In genomic region chr6:13004610-13005009, GRCh38 we compare ENCODE assay signal across 19 cellular contexts.
"Had no signal": no experiment of that assay in that cellular context is flagged by ENCODE, and none has a peak within 500 bp of the region (broad histone marks: within the 10 kb centered on the region; RNA-seq: fewer than 3 reads in every experiment).

No MANE protein-coding gene starts in this region.

- H3K27ac Mint-ChIP-seq: activated naive CD8-positive, alpha-beta T cell treated with anti-CD3 and anti-CD28 coated beads for 36 hours; mesothelial cell of epicardium; natural killer cell; stimulated activated memory B cell treated with anti-CD40 and anti-IgM and Interleukin-4, amounts not matched to agents 10 μg/mL and 1 μg/mL and 100 μg/mL, for 72 hours had no signal

- H3K27ac ChIP-seq: breast epithelium, coronary artery, esophagus squamous epithelium, gastroesophageal sphincter, sigmoid colon, transverse colon had no signal

- H3K4me3 Mint-ChIP-seq: activated naive CD8-positive, alpha-beta T cell treated with anti-CD3 and anti-CD28 coated beads for 36 hours; activated T-cell treated with anti-CD3 and anti-CD28 coated beads, Interleukin-2, amount 50 U/mL, for 4 hours; mesothelial cell of epicardium; natural killer cell; stimulated activated memory B cell treated with anti-CD40 and anti-IgM and Interleukin-4, amounts not matched to agents 10 μg/mL and 1 μg/mL and 100 μg/mL, for 72 hours had no signal

- H3K36me3 Mint-ChIP-seq: activated naive CD8-positive, alpha-beta T cell treated with anti-CD3 and anti-CD28 coated beads for 36 hours; mesothelial cell of epicardium; natural killer cell; stimulated activated memory B cell treated with anti-CD40 and anti-IgM and Interleukin-4, amounts not matched to agents 10 μg/mL and 1 μg/mL and 100 μg/mL, for 72 hours had no signal

- H3K9me3 Mint-ChIP-seq: activated naive CD8-positive, alpha-beta T cell treated with anti-CD3 and anti-CD28 coated beads for 36 hours; activated T-cell treated with anti-CD3 and anti-CD28 coated beads, Interleukin-2, amount 50 U/mL, for 4 hours; mesothelial cell of epicardium; natural killer cell; stimulated activated memory B cell treated with anti-CD40 and anti-IgM and Interleukin-4, amounts not matched to agents 10 μg/mL and 1 μg/mL and 100 μg/mL, for 72 hours had no signal

- H3K4me1 Mint-ChIP-seq: activated naive CD8-positive, alpha-beta T cell treated with anti-CD3 and anti-CD28 coated beads for 36 hours; mesothelial cell of epicardium; natural killer cell; stimulated activated memory B cell treated with anti-CD40 and anti-IgM and Interleukin-4, amounts not matched to agents 10 μg/mL and 1 μg/mL and 100 μg/mL, for 72 hours had no signal

- DNase-seq: activated CD8-positive, alpha-beta memory T cell treated with anti-CD3 and anti-CD28 coated beads, Interleukin-2, amount 50 U/mL, for 48 hours; activated naive CD4-positive, alpha-beta T cell treated with Interleukin-2 at 50 U/mL for 16 hours; activated naive CD8-positive, alpha-beta T cell treated with anti-CD3 and anti-CD28 coated beads for 36 hours; activated T-cell treated with anti-CD3 and anti-CD28 coated beads, Interleukin-2, amount 50 U/mL, for 4 hours; cerebellar nuclear complex; esophagus squamous epithelium; hypothalamus; left ventricle myocardium superior; mammary epithelial cell; natural killer cell; retina; sigmoid colon; stimulated activated CD4-positive, alpha-beta T cell treated with anti-CD3 and anti-CD28 coated beads, Interleukin-15, amount 100 ng/mL, for 24 hours; transverse colon had no signal
